29 cellular contexts compared by ENCODE assay signal in the genomic region with DNA sequence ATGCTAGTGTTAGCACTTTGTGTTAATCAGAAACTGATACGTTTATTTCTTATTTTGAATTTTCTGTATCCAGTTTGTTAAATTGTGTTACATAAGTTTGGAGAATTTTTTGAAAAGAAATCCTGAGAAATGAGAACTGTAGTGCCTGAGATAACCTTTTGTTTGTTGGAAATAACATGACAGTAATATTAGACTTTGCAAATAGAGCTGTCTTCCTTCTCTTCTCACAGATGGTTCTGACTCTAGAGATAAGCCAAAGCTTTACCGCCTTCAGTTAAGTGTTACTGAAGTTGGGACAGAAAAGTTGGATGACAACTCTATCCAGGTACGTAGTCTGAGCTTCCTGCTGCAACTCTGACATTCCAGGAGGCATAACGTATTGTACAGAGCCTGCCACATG.
"Had no signal": no experiment of that assay in that cellular context is flagged by ENCODE, and none has a peak within 500 bp of the region (broad histone marks: within the 10 kb centered on the region; RNA-seq: fewer than 3 reads in every experiment).

No MANE protein-coding gene starts in this region.

- DNase-seq: activated B cell treated with CpG ODN at 0.5 μM for 24 hours; activated CD4-positive, alpha-beta T cell treated with anti-CD3 and anti-CD28 coated beads for 48 hours; activated CD4-positive, alpha-beta T cell treated with anti-CD3 and anti-CD28 coated beads, Interleukin-2, amount 50 U/mL, for 1 hour; activated CD4-positive, alpha-beta T cell treated with anti-CD3 and anti-CD28 coated beads, Interleukin-2, amount 50 U/mL, for 48 hours; activated CD8-positive, alpha-beta memory T cell treated with anti-CD3 and anti-CD28 coated beads for 24 hours; activated CD8-positive, alpha-beta T cell treated with anti-CD3 and anti-CD28 coated beads for 36 hours; activated effector memory CD4-positive, alpha-beta T cell treated with Interleukin-2 at 50 U/mL for 16 hours; activated gamma-delta T cell treated with Interleukin-2 at 50 U/mL for 16 hours; activated naive CD4-positive, alpha-beta T cell treated with anti-CD3 and anti-CD28 coated beads, Interleukin-2, amount 50 U/mL, for 16 hours; activated naive CD4-positive, alpha-beta T cell treated with Interleukin-2 at 50 U/mL for 16 hours; activated T-cell treated with anti-CD3 and anti-CD28 coated beads, Interleukin-2, amount 50 U/mL, for 4 hours; amniotic stem cell; anterior cingulate cortex; central memory CD4-positive, alpha-beta T cell; cerebellar nuclear complex; colonic mucosa; dorsolateral prefrontal cortex; effector memory CD4-positive, alpha-beta T cell; endodermal cell; foreskin keratinocyte; gastrocnemius medialis; head of caudate nucleus; T-helper 1 cell; T-helper 17 cell; T1000; WERI-Rb-1 had no signal

- H3K27me3 ChIP-seq: colonic mucosa, dorsolateral prefrontal cortex, foreskin keratinocyte, gastrocnemius medialis had no signal

- H3K9me3 Mint-ChIP-seq: activated B cell treated with CpG ODN at 0.5 μM for 24 hours; activated CD8-positive, alpha-beta T cell treated with anti-CD3 and anti-CD28 coated beads for 36 hours; activated T-cell treated with anti-CD3 and anti-CD28 coated beads, Interleukin-2, amount 50 U/mL, for 4 hours; activated T-helper 17 cell treated with anti-CD3 and anti-CD28 coated beads, Interleukin-2, amount 50 U/mL, for 72 hours; endodermal cell; T-helper 2 cell treated with Interferon-gamma antibody and Interleukin-4, amounts not matched to agents 5 μg/mL and 100 μg/mL, for 36 hours had no signal

- H3K9me3 ChIP-seq: colonic mucosa, gastrocnemius medialis had no signal

- H3K4me1 ChIP-seq: colonic mucosa had no signal

- H3K27me3 Mint-ChIP-seq: activated B cell treated with CpG ODN at 0.5 μM for 24 hours; activated naive CD8-positive, alpha-beta T cell; activated T-helper 17 cell treated with anti-CD3 and anti-CD28 coated beads, Interleukin-2, amount 50 U/mL, for 72 hours; T-helper 17 cell had no signal

- H3K4me1 Mint-ChIP-seq: activated B cell treated with CpG ODN at 0.5 μM for 24 hours; activated T-helper 17 cell treated with anti-CD3 and anti-CD28 coated beads, Interleukin-2, amount 50 U/mL, for 72 hours had no signal

- H3K36me3 ChIP-seq: colonic mucosa had no signal

- H3K4me3 Mint-ChIP-seq: activated B cell treated with CpG ODN at 0.5 μM for 24 hours; activated CD8-positive, alpha-beta T cell treated with anti-CD3 and anti-CD28 coated beads for 36 hours; activated naive CD8-positive, alpha-beta T cell; activated T-cell treated with anti-CD3 and anti-CD28 coated beads, Interleukin-2, amount 50 U/mL, for 4 hours; activated T-helper 17 cell treated with anti-CD3 and anti-CD28 coated beads, Interleukin-2, amount 50 U/mL, for 72 hours; endodermal cell; T-helper 17 cell; T-helper 2 cell treated with Interferon-gamma antibody and Interleukin-4, amounts not matched to agents 5 μg/mL and 100 μg/mL, for 36 hours had no signal

- H3K36me3 Mint-ChIP-seq: activated naive CD8-positive, alpha-beta T cell had no signal

- H3K4me3 ChIP-seq: colonic mucosa, dorsolateral prefrontal cortex, gastrocnemius medialis had no signal

- H3K27ac ChIP-seq: colonic mucosa, dorsolateral prefrontal cortex, foreskin keratinocyte, gastrocnemius medialis, WERI-Rb-1 had no signal

- H3K27ac Mint-ChIP-seq: activated B cell treated with CpG ODN at 0.5 μM for 24 hours; activated CD8-positive, alpha-beta T cell treated with anti-CD3 and anti-CD28 coated beads for 36 hours; activated naive CD8-positive, alpha-beta T cell; activated T-helper 17 cell treated with anti-CD3 and anti-CD28 coated beads, Interleukin-2, amount 50 U/mL, for 72 hours; endodermal cell; T-helper 17 cell; T-helper 2 cell treated with Interferon-gamma antibody and Interleukin-4, amounts not matched to agents 5 μg/mL and 100 μg/mL, for 36 hours had no signal
